ENCODE assay signal across 10 cellular contexts in genomic region chr10:21747809-21748208, GRCh38.
"Had no signal": no experiment of that assay in that cellular context is flagged by ENCODE, and none has a peak within 500 bp of the region (broad histone marks: within the 10 kb centered on the region; RNA-seq: fewer than 3 reads in every experiment).

No MANE protein-coding gene starts in this region.

- ATAC-seq: stimulated activated effector memory CD8-positive, alpha-beta T cell treated with anti-CD3 and anti-CD28 coated beads, Interleukin-12 subunit alpha, Interleukin-12 subunit beta, amount 100 ng/mL, for 72 hours had no signal

- H3K4me1 ChIP-seq: adrenal gland, tibial nerve had no signal

- H3K4me3 Mint-ChIP-seq: stimulated activated effector memory CD8-positive, alpha-beta T cell treated with anti-CD3 and anti-CD28 coated beads, Interleukin-12 subunit alpha, Interleukin-12 subunit beta, amount 100 ng/mL, for 72 hours had no signal

- H3K9me3 ChIP-seq: adrenal gland, tibial nerve had no signal

- H3K27me3 ChIP-seq: adrenal gland, tibial nerve had no signal

- DNase-seq: activated CD4-positive, alpha-beta T cell treated with anti-CD3 and anti-CD28 coated beads, Interleukin-2, amount 50 U/mL, for 48 hours; activated CD4-positive, CD25-positive, alpha-beta regulatory T cell treated with anti-CD3 and anti-CD28 coated beads, Interleukin-2, amount 50 U/mL, for 72 hours; activated naive CD4-positive, alpha-beta T cell treated with Interleukin-2 at 50 U/mL for 16 hours; adrenal gland; central memory CD4-positive, alpha-beta T cell; effector memory CD4-positive, alpha-beta T cell; hippocampal formation; nucleus accumbens had no signal

- H3K27ac Mint-ChIP-seq: stimulated activated effector memory CD8-positive, alpha-beta T cell treated with anti-CD3 and anti-CD28 coated beads, Interleukin-12 subunit alpha, Interleukin-12 subunit beta, amount 100 ng/mL, for 72 hours had no signal

- H3K4me3 ChIP-seq: adrenal gland, tibial nerve had no signal

- H3K27ac ChIP-seq: adrenal gland, tibial nerve had no signal

- H3K9me3 Mint-ChIP-seq: stimulated activated effector memory CD8-positive, alpha-beta T cell treated with anti-CD3 and anti-CD28 coated beads, Interleukin-12 subunit alpha, Interleukin-12 subunit beta, amount 100 ng/mL, for 72 hours had no signal
